2 cellular contexts compared by ENCODE assay signal in the genomic region with DNA sequence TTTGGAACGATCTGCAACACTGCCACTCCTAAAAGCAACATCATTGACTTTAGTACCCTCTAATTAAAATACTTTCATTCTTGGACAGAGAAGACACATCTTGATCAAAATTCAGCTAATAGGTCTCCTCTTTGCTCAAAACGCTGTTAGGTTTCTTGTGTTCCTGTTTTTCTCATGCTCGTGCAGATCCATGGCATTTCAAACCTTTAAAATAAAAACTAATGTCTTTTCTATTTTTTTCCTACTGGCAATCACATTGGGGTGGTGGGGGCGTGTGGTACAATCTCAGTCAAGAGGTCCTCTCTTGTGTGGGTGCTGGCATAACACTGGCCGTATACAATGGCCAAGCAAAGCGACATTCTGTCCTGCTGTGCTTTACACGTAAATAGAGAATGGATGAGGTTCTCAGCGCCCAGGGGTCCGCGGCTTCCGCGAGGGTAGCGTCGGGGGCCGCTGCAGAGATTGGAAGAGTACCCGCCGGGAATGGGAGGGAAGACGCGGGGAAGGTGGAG.
TF ChIP-seq lines count a peak whose summit lies in the region.

No MANE protein-coding gene starts in this region.

TF ChIP-seq in IMR-90, 13 proteins besides CTCF, POLR2A, EP300 and RAD21:
- no peak for TF ChIP-seq MAZ (IDR thresholded peaks at IDR 0.05; ENCODE audit: borderline replicate concordance, low read depth, low read length)
- TF ChIP-seq MXI1 (IDR thresholded peaks at IDR 0.05; ENCODE audit: borderline replicate concordance, low read depth, low read length), result no peak
- no peak for TF ChIP-seq RCOR1 (IDR thresholded peaks at IDR 0.05; ENCODE audit: insufficient replicate concordance, low read length)
- no peak for TF ChIP-seq RFX5 (IDR thresholded peaks at IDR 0.05; ENCODE audit: low read depth, low read length)
- no peak for TF ChIP-seq NFE2L2 (IDR thresholded peaks at IDR 0.05; ENCODE audit: low read depth, low read length)
- no peak for TF ChIP-seq FOS (IDR thresholded peaks at IDR 0.05; ENCODE audit: low read depth, low read length)
- no peak for TF ChIP-seq MAFK (IDR thresholded peaks at IDR 0.05; ENCODE audit: low read depth, low read length)
- TF ChIP-seq BHLHE40 (IDR thresholded peaks at IDR 0.05; ENCODE audit: low read depth, low read length), result no peak
- TF ChIP-seq, protein P1, sequence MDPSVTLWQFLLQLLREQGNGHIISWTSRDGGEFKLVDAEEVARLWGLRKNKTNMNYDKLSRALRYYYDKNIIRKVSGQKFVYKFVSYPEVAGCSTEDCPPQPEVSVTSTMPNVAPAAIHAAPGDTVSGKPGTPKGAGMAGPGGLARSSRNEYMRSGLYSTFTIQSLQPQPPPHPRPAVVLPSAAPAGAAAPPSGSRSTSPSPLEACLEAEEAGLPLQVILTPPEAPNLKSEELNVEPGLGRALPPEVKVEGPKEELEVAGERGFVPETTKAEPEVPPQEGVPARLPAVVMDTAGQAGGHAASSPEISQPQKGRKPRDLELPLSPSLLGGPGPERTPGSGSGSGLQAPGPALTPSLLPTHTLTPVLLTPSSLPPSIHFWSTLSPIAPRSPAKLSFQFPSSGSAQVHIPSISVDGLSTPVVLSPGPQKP (IDR thresholded peaks at IDR 0.05; ENCODE audit: borderline replicate concordance, low read depth, low read length), result no peak
- TF ChIP-seq SMC3 (IDR thresholded peaks at IDR 0.05; ENCODE audit: low read depth, low read length), result no peak
- TF ChIP-seq CEBPB (IDR thresholded peaks at IDR 0.05; ENCODE audit: low read depth, low read length), result no peak
- TF ChIP-seq, protein P2, sequence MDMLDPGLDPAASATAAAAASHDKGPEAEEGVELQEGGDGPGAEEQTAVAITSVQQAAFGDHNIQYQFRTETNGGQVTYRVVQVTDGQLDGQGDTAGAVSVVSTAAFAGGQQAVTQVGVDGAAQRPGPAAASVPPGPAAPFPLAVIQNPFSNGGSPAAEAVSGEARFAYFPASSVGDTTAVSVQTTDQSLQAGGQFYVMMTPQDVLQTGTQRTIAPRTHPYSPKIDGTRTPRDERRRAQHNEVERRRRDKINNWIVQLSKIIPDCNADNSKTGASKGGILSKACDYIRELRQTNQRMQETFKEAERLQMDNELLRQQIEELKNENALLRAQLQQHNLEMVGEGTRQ (IDR thresholded peaks at IDR 0.05; ENCODE audit: low read depth, low read length), result no peak
- no peak for TF ChIP-seq CHD1 (IDR thresholded peaks at IDR 0.05; ENCODE audit: low read depth, low read length)
TF ChIP-seq in IMR-90: peak in this region for 0.

TF ChIP-seq in neural cell, 6 proteins besides CTCF, POLR2A, EP300 and RAD21:
- TF ChIP-seq, protein P3, sequence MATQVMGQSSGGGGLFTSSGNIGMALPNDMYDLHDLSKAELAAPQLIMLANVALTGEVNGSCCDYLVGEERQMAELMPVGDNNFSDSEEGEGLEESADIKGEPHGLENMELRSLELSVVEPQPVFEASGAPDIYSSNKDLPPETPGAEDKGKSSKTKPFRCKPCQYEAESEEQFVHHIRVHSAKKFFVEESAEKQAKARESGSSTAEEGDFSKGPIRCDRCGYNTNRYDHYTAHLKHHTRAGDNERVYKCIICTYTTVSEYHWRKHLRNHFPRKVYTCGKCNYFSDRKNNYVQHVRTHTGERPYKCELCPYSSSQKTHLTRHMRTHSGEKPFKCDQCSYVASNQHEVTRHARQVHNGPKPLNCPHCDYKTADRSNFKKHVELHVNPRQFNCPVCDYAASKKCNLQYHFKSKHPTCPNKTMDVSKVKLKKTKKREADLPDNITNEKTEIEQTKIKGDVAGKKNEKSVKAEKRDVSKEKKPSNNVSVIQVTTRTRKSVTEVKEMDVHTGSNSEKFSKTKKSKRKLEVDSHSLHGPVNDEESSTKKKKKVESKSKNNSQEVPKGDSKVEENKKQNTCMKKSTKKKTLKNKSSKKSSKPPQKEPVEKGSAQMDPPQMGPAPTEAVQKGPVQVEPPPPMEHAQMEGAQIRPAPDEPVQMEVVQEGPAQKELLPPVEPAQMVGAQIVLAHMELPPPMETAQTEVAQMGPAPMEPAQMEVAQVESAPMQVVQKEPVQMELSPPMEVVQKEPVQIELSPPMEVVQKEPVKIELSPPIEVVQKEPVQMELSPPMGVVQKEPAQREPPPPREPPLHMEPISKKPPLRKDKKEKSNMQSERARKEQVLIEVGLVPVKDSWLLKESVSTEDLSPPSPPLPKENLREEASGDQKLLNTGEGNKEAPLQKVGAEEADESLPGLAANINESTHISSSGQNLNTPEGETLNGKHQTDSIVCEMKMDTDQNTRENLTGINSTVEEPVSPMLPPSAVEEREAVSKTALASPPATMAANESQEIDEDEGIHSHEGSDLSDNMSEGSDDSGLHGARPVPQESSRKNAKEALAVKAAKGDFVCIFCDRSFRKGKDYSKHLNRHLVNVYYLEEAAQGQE (IDR thresholded peaks at IDR 0.05; ENCODE audit: borderline replicate concordance), result no peak
- TF ChIP-seq MXI1 (conservative IDR thresholded peaks at IDR 0.05; ENCODE audit: poor library complexity, severe bottlenecking) (no peak), POLR2AphosphoS5 (IDR thresholded peaks at IDR 0.05) (no peak), EZH2 (IDR thresholded peaks at IDR 0.05; ENCODE audit: borderline replicate concordance, insufficient read depth, low read length, poor library complexity, severe bottlenecking) (no peak), TAF1 (IDR thresholded peaks at IDR 0.05; ENCODE audit: low read depth) (no peak), SMC3 (conservative IDR thresholded peaks at IDR 0.05; ENCODE audit: poor library complexity) (no peak)
